Comparison of ENCODE assay signal across 8 cellular contexts in genomic region chr22:35914665-35915476, GRCh38.
DNase-seq lines count a peak whose midpoint lies in the region; ATAC-seq and TF ChIP-seq lines count a peak whose summit lies in the region.

No MANE protein-coding gene starts in this region.

- CTCF ChIA-PET in RWPE1 (lab: Yijun Ruan, JAX), result interaction anchor here (0.5 kb wide), 1 partner anchor 288 kb away, joined by 4 read pairs; no protein-coding TSS in a partner anchor
- CTCF ChIA-PET in activated CD4-positive, alpha-beta memory T cell treated with anti-CD3 and anti-CD28 coated beads, Interleukin-2, amount 10 ng/mL, durations not matched to agents 7 days and 5 days (lab: Charles Lee), result interaction anchor here (1.1 kb wide), 1 partner anchor 151 kb away, joined by 5 read pairs; no protein-coding TSS in a partner anchor

- H3K9me3 ChIP-seq in endodermal cell (ENCODE audit: control insufficient read depth, low read length), result no peaks in the 10 kb centered on the region
- H3K9me3 ChIP-seq in lung (ENCODE audit: control insufficient read depth in 2 of 2, insufficient read depth in 1 of 2, low read length in 1 of 2), result no peaks in the 10 kb centered on the region
- no peaks in the 10 kb centered on the region for H3K9me3 ChIP-seq in thyroid gland

- peak overlapping the region; percentile 52 for H3K4me3 Mint-ChIP-seq in endodermal cell
- no peak overlapping the region for H3K4me3 Mint-ChIP-seq in activated CD4-positive, alpha-beta memory T cell treated with anti-CD3 and anti-CD28 coated beads, Interleukin-2, amount 10 ng/mL, durations not matched to agents 7 days and 5 days

- TF ChIP-seq POLR2A in thyroid gland (IDR thresholded peaks at IDR 0.05), result peak in 1 of 2 donors; percentile 61

- H3K27me3 Mint-ChIP-seq in endodermal cell (ENCODE audit: insufficient read depth), result no peaks in the 10 kb centered on the region
- H3K27me3 Mint-ChIP-seq in activated CD4-positive, alpha-beta memory T cell treated with anti-CD3 and anti-CD28 coated beads, Interleukin-2, amount 10 ng/mL, durations not matched to agents 7 days and 5 days, result peaks cover 2% of the 10 kb centered on the region

- WGBS in endodermal cell (ENCODE audit: insufficient coverage in 1 of 2, insufficient read length in 1 of 2), 2 experiments, result 5 to 6% methylated on average over 7 to 9 of the region's 9 CpGs
- WGBS in lung, 2 donors, result 4 to 7% methylated on average over 9 of the region's 9 CpGs
- WGBS in thyroid gland, 2 donors, result 0 to 4% methylated on average over 9 of the region's 9 CpGs

- TF ChIP-seq CTCF in RWPE1 (conservative IDR thresholded peaks at IDR 0.05; ENCODE audit: low read depth) (no peak), endodermal cell (conservative IDR thresholded peaks at IDR 0.05) (no peak), lung (IDR thresholded peaks at IDR 0.05; ENCODE audit: control extremely low read depth, extremely low read depth) (no peak), thyroid gland (IDR thresholded peaks at IDR 0.05) (no peak)

- H3K27me3 ChIP-seq in endodermal cell (ENCODE audit: control insufficient read depth, insufficient read depth, low read length, poor library complexity, severe bottlenecking), result no peaks in the 10 kb centered on the region
- H3K27me3 ChIP-seq in lung (ENCODE audit: control insufficient read depth, insufficient read depth), result no peaks in the 10 kb centered on the region
- H3K27me3 ChIP-seq in thyroid gland, result no peaks in the 10 kb centered on the region

- H3K36me3 Mint-ChIP-seq in endodermal cell (ENCODE audit: low read depth), result no peaks in the 10 kb centered on the region
- no peaks in the 10 kb centered on the region for H3K36me3 Mint-ChIP-seq in activated CD4-positive, alpha-beta memory T cell treated with anti-CD3 and anti-CD28 coated beads, Interleukin-2, amount 10 ng/mL, durations not matched to agents 7 days and 5 days (ENCODE audit: low read depth)

- ATAC-seq in lung (ENCODE audit: insufficient read depth, low FRiP score), result peak; percentile 89

- peak overlapping the region; percentile 65 for H3K27ac ChIP-seq in RWPE1
- peak overlapping the region; percentile 89 for H3K27ac ChIP-seq in endodermal cell (ENCODE audit: low read depth, low read length)
- H3K27ac ChIP-seq in lung (ENCODE audit: low read depth in 1 of 2, low read length in 1 of 2), result peak overlapping the region; percentile 77 to 93
- H3K27ac ChIP-seq in thyroid gland, result peak overlapping the region; percentile 62 to 86 (median 81)

- peak overlapping the region; percentile 90 for H3K27ac Mint-ChIP-seq in endodermal cell
- H3K27ac Mint-ChIP-seq in activated CD4-positive, alpha-beta memory T cell treated with anti-CD3 and anti-CD28 coated beads, Interleukin-2, amount 10 ng/mL, durations not matched to agents 7 days and 5 days, result no peak overlapping the region

- intact Hi-C loops in thyroid gland (cut with DNase I), result loop anchor here (5.0 kb wide), 1 partner anchor 288 kb away; no protein-coding TSS in a partner anchor

- peak; percentile 58 for DNase-seq in COLO668 (lab: John Stamatoyannopoulos, UW; ENCODE audit: unreplicated experiment)
- peak; percentile 54 to 67 for DNase-seq in Kasumi-1 (lab: John Stamatoyannopoulos, UW)
- DNase-seq in RWPE1 (ENCODE audit: low spot score), result peak; percentile 82
- DNase-seq in endodermal cell, result peak; percentile 89
- peak; percentile 84 for DNase-seq in lung (ENCODE audit: low spot score)
- peak; percentile 69 to 73 for DNase-seq in thyroid gland
- DNase-seq in activated CD4-positive, alpha-beta memory T cell treated with anti-CD3 and anti-CD28 coated beads, Interleukin-2, amount 10 ng/mL, durations not matched to agents 7 days and 5 days, result no peak
- DNase-seq in MV-4-11 (lab: John Stamatoyannopoulos, UW), result no peak

- POLR2A ChIA-PET in RWPE1 (lab: Yijun Ruan, JAX; ENCODE audit: low non-redundant PET), result no interaction called here
- POLR2A ChIA-PET in activated CD4-positive, alpha-beta memory T cell treated with anti-CD3 and anti-CD28 coated beads, Interleukin-2, amount 10 ng/mL, durations not matched to agents 7 days and 5 days (lab: Charles Lee), result no interaction called here

- H3K4me3 ChIP-seq in endodermal cell (ENCODE audit: low read length) (peak overlapping the region; percentile 83), lung (no peak overlapping the region), thyroid gland (replicated peaks in 1 of 3) (peak overlapping the region in 2 of 3 donors; percentile 5 to 7)

- H3K9ac ChIP-seq in endodermal cell (ENCODE audit: extremely low read depth, low read length, poor library complexity, severe bottlenecking), result peak overlapping the region; percentile 59

- H3K4me1 ChIP-seq in endodermal cell (ENCODE audit: control insufficient read depth, insufficient read depth, low read length), result peaks cover 33% of the 10 kb centered on the region
- H3K4me1 ChIP-seq in lung (ENCODE audit: control insufficient read depth in 2 of 2, insufficient read depth in 2 of 2, low read length in 2 of 2), result peaks cover 3 to 56% of the 10 kb centered on the region in 2 donors
- H3K4me1 ChIP-seq in thyroid gland, result peaks cover 41 to 65% of the 10 kb centered on the region in 2 donors

- no peaks in the 10 kb centered on the region for H3K9me3 Mint-ChIP-seq in endodermal cell
- H3K9me3 Mint-ChIP-seq in activated CD4-positive, alpha-beta memory T cell treated with anti-CD3 and anti-CD28 coated beads, Interleukin-2, amount 10 ng/mL, durations not matched to agents 7 days and 5 days, result no peaks in the 10 kb centered on the region

- no peaks in the 10 kb centered on the region for H3K36me3 ChIP-seq in endodermal cell (ENCODE audit: control insufficient read depth, insufficient read depth, low read length)
- H3K36me3 ChIP-seq in lung (ENCODE audit: control insufficient read depth in 2 of 2, insufficient read depth in 2 of 2, low read length in 2 of 2), result no peaks in the 10 kb centered on the region
- no peaks in the 10 kb centered on the region for H3K36me3 ChIP-seq in thyroid gland

- peaks cover 60% of the 10 kb centered on the region for H3K4me1 Mint-ChIP-seq in endodermal cell
- H3K4me1 Mint-ChIP-seq in activated CD4-positive, alpha-beta memory T cell treated with anti-CD3 and anti-CD28 coated beads, Interleukin-2, amount 10 ng/mL, durations not matched to agents 7 days and 5 days, result peaks cover 7% of the 10 kb centered on the region

Comparison
In these comparisons a context has a peak if more than half of its experiments do, and no peak if none do; other contexts are left out.
1. DNase-seq: peak in COLO668 (single experiment), Kasumi-1 (2 of 2), RWPE1 (single experiment), endodermal cell (single experiment), lung (single experiment) and thyroid gland (2 of 2); none in activated CD4-positive, alpha-beta memory T cell treated with anti-CD3 and anti-CD28 coated beads, Interleukin-2, amount 10 ng/mL, durations not matched to agents 7 days and 5 days (single experiment) and MV-4-11 (single experiment).
2. Peak in every context shown above with its lines, with median percentiles within 50 percentile points of each other: H3K27ac ChIP-seq.